Comparison of ENCODE assay signal across 1 cellular context in genomic region chr17:39925282-39926134, GRCh38.
TF ChIP-seq lines count a peak whose summit lies in the region.

No MANE protein-coding gene starts in this region.

TF ChIP-seq in H1, 55 proteins besides CTCF, POLR2A, EP300 and RAD21:
- TF ChIP-seq, protein P1, sequence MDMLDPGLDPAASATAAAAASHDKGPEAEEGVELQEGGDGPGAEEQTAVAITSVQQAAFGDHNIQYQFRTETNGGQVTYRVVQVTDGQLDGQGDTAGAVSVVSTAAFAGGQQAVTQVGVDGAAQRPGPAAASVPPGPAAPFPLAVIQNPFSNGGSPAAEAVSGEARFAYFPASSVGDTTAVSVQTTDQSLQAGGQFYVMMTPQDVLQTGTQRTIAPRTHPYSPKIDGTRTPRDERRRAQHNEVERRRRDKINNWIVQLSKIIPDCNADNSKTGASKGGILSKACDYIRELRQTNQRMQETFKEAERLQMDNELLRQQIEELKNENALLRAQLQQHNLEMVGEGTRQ (IDR thresholded peaks at IDR 0.05; ENCODE audit: low read length), result no peak
- peak; percentile 34; the same call in 1 of the 2 replicates for TF ChIP-seq POLR2AphosphoS5 (IDR thresholded peaks at IDR 0.05; ENCODE audit: low read depth, low read length)
TF ChIP-seq in H1: peak in this region for 1.
